8 cellular contexts compared by ENCODE assay signal in the genomic region with DNA sequence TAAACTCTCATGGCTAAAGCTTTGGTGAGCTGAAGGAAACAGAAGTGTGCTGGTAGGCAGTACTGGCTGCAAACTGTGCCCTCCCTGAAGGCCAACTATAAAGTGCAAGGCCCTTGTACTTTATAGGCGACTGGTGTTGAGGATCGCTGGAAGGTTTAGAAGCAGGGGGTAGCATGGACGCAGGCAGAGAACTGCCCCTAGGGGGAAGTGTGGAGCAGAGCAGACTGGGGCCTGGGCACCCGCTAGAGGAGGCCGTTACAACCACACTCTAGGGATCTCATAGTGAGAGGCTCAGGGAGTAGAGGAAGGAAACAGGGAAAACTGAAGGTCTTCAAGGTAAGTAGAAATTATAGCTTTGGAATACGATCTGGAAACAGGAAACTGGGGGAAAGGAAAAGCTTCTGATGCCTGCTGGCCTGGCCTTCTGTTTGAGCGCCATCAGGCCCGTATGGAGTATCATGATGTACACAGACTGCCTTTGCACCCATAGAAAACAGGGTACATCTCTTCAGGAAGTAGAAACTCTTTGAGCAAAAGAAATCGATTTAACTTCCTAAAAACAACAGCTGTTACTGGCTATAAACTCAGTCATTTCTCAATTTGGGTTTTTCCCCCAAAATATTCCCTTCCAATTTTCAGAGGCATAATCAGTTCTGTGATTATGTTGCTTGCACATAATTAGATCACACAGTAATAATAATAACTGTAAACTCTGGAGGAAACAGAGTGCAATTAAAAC. TPM values are rescaled to one million over a fixed set of nuclear protein-coding genes. Genes with fewer than 3 reads are reported as not detected.
DNase-seq lines count a peak whose midpoint lies in the region; ATAC-seq, FAIRE-seq and TF ChIP-seq lines count a peak whose summit lies in the region.

No MANE protein-coding gene starts in this region.

- H3K9me3 ChIP-seq in IMR-90 (ENCODE audit: control insufficient read depth, insufficient read depth, low read length) (no peaks in the 10 kb centered on the region), duodenal mucosa (ENCODE audit: control insufficient read depth in 1 of 2, low read length in 2 of 2) (no peaks in the 10 kb centered on the region)

- WGBS in IMR-90 (ENCODE audit: extremely low coverage in 2 of 2, insufficient read length in 1 of 2), 2 experiments: 63% methylated on average over 1 of the region's 9 CpGs; no CpG with 5 or more reads in 1 of the 2 experiments

- H3K79me1 ChIP-seq in IMR-90 (ENCODE audit: low read depth in 1 of 2, low read length in 2 of 2): peaks cover 0 to 16% of the 10 kb centered on the region in 2 experiments; a peak in 3 of 4 replicates

- H4K8ac ChIP-seq in IMR-90 (ENCODE audit: low read depth in 2 of 2, low read length in 2 of 2): peak overlapping the region; percentile 40 to 67; a peak in 3 of 4 replicates

- ATAC-seq in GM21381 (IDR thresholded peaks at IDR 0.05; ENCODE audit: unreplicated experiment): peak; percentile 46
- no peak for ATAC-seq in IMR-90 (ENCODE audit: low read depth)
- ATAC-seq in natural killer cell: peak; percentile 45 to 82 (median 57)

- H3K27ac Mint-ChIP-seq in natural killer cell: peak overlapping the region; percentile 95 to 97

- H3K23ac ChIP-seq in IMR-90 (ENCODE audit: low read depth, low read length): no peak overlapping the region

- no peaks in the 10 kb centered on the region for H3K27me3 Mint-ChIP-seq in natural killer cell (ENCODE audit: low read depth in 2 of 2)

- no peak for TF ChIP-seq RAD21 in IMR-90 (IDR thresholded peaks at IDR 0.05; ENCODE audit: low read length)

- H3K4me3 ChIP-seq in IMR-90 (ENCODE audit: insufficient read depth, low read depth, low read length) (no peak overlapping the region), duodenal mucosa (ENCODE audit: low read depth in 1 of 2, low read length in 2 of 2) (peak overlapping the region in 1 of 2 donors; percentile 21)

- H2AK9ac ChIP-seq in IMR-90 (replicated peaks; ENCODE audit: low read depth, low read length, poor library complexity): peak overlapping the region; percentile 33

- H3K18ac ChIP-seq in IMR-90 (ENCODE audit: low read depth, low read length): peak overlapping the region; percentile 44; the same call in 1 of the 2 replicates

- H3K36me3 ChIP-seq in IMR-90 (ENCODE audit: control insufficient read depth, insufficient read depth, low read length): no peaks in the 10 kb centered on the region
- no peaks in the 10 kb centered on the region for H3K36me3 ChIP-seq in duodenal mucosa (ENCODE audit: control insufficient read depth in 1 of 2, insufficient read depth in 2 of 2, low read length in 2 of 2)

- no TSS peak for BruUV-seq in IMR-90 (replicated peaks; lab: Mats Ljungman, UMichigan)

- no peak for TF ChIP-seq POLR2A in IMR-90 (IDR thresholded peaks at IDR 0.05; ENCODE audit: low read depth, low read length)

- H3K14ac ChIP-seq in IMR-90 (replicated peaks; ENCODE audit: low read depth, low read length): peak overlapping the region; percentile 38; the same call in 1 of the 2 replicates

- peak overlapping the region; percentile 53; the same call in 1 of the 3 replicates for H2BK15ac ChIP-seq in IMR-90 (ENCODE audit: low read depth, low read length)

- DNase-seq in EL (peak; percentile 8), IMR-90 (no peak), natural killer cell (peak; percentile 25), HTR-8/SVneo (ENCODE audit: insufficient read length, low spot score) (no peak), RPMI8226 (no peak)
- peak; percentile 52 to 57 for DNase-seq in activated CD4-positive, alpha-beta T cell treated with anti-CD3 and anti-CD28 coated beads for 24 hours (ENCODE audit: low read depth in 2 of 2)

- peak overlapping the region; percentile 82; the same call in 1 of the 2 replicates for H2AK5ac ChIP-seq in IMR-90 (ENCODE audit: low read depth, low read length)

- intact Hi-C loops in IMR-90 (cut with micrococcal nuclease) (no loop called here), natural killer cell (cut with micrococcal nuclease) (loop anchor here (5.0 to 10.0 kb wide), 2 partner anchors 36 to 744 kb away; no protein-coding TSS in a partner anchor)

- H3K9me1 ChIP-seq in IMR-90 (ENCODE audit: insufficient read depth, low read length): peaks cover 15% of the 10 kb centered on the region

- peak overlapping the region; percentile 82 for H4K91ac ChIP-seq in IMR-90 (ENCODE audit: insufficient read depth, low read depth, low read length)

- peak; percentile 26; the same call in 1 of the 2 replicates for TF ChIP-seq CTCF in IMR-90 (conservative IDR thresholded peaks at IDR 0.05; ENCODE audit: low read depth, low read length)
- TF ChIP-seq CTCF in natural killer cell (IDR thresholded peaks at IDR 0.05): peak; percentile 35

- peak overlapping the region; percentile 79 for H2BK5ac ChIP-seq in IMR-90 (ENCODE audit: low read depth, low read length, poor library complexity, severe bottlenecking)

- POLR2A ChIA-PET in IMR-90 (lab: Charles Lee; ENCODE audit: unreplicated experiment): interaction anchor here (0.6 kb wide), 2 partner anchors 12 to 25 kb away, joined by 3 read pairs; no protein-coding TSS in a partner anchor

- H3K4me3 Mint-ChIP-seq in natural killer cell: peak overlapping the region; percentile 79

- dilution Hi-C loops in IMR-90 (cut with HindIII; ENCODE audit: low sequenced_read_pairs, unreplicated experiment): no loop called here

- FAIRE-seq in HTR-8/SVneo (lab: Jason Lieb, UNC): no peak

- H3K27ac ChIP-seq in IMR-90 (ENCODE audit: insufficient read depth, low read length): peak overlapping the region; percentile 56; the same call in 1 of the 2 replicates
- H3K27ac ChIP-seq in duodenal mucosa (ENCODE audit: low read depth, low read length): peak overlapping the region; percentile 63

- H3K9me3 Mint-ChIP-seq in natural killer cell: no peaks in the 10 kb centered on the region

- in situ Hi-C loops in IMR-90 (cut with MboI; ENCODE audit: low sequenced_read_pairs): loop anchor here (10.0 to 25.0 kb wide), 3 partner anchors 704 to 1086 kb away; partner anchors contain the start of genes GEMIN8, OFD1, TCEANC and TRAPPC2

- CTCF ChIA-PET in IMR-90 (lab: Yijun Ruan, JAX): no interaction called here

- H2BK20ac ChIP-seq in IMR-90 (ENCODE audit: low read depth, low read length): peak overlapping the region; percentile 43; the same call in 1 of the 2 replicates

- peak overlapping the region; percentile 60 for H2AFZ ChIP-seq in IMR-90 (replicated peaks; ENCODE audit: low read length, poor library complexity)

- no peak overlapping the region for H3K9ac ChIP-seq in IMR-90 (ENCODE audit: low read depth, low read length)
- peak overlapping the region in 1 of 2 donors; percentile 35 for H3K9ac ChIP-seq in duodenal mucosa (ENCODE audit: low read depth in 1 of 2, low read length in 2 of 2)

- H2BK120ac ChIP-seq in IMR-90 (ENCODE audit: low read depth, low read length): peak overlapping the region; percentile 80

- H3K27me3 ChIP-seq in IMR-90 (ENCODE audit: control insufficient read depth, insufficient read depth, low read length) (no peaks in the 10 kb centered on the region), duodenal mucosa (ENCODE audit: control insufficient read depth in 1 of 2, insufficient read depth in 2 of 2, low read length in 2 of 2) (no peaks in the 10 kb centered on the region)

- no peaks in the 10 kb centered on the region for H4K20me1 ChIP-seq in IMR-90 (ENCODE audit: insufficient read depth, low read length)

- H3K4me2 ChIP-seq in IMR-90 (ENCODE audit: low read depth, low read length): no peak overlapping the region

- H4K5ac ChIP-seq in IMR-90 (ENCODE audit: low read depth, low read length): peak overlapping the region; percentile 65

- H3K4me1 ChIP-seq in IMR-90 (ENCODE audit: control insufficient read depth, insufficient read depth, low read length) (peaks cover 18% of the 10 kb centered on the region), duodenal mucosa (ENCODE audit: control insufficient read depth in 1 of 2, insufficient read depth in 2 of 2, low read length in 2 of 2) (peaks cover 24 to 31% of the 10 kb centered on the region in 2 donors)

- no peaks in the 10 kb centered on the region for H3K36me3 Mint-ChIP-seq in natural killer cell

- H3K4me1 Mint-ChIP-seq in natural killer cell: peaks cover 51 to 66% of the 10 kb centered on the region in 2 donors

- H3K4ac ChIP-seq in IMR-90 (ENCODE audit: low read depth, low read length): peak overlapping the region; percentile 61

- no peak overlapping the region for H3K56ac ChIP-seq in IMR-90 (ENCODE audit: extremely low read depth, insufficient read depth, low read length)

TF ChIP-seq in IMR-90, 13 proteins besides CTCF, POLR2A, EP300 and RAD21:
- TF ChIP-seq CEBPB (IDR thresholded peaks at IDR 0.05; ENCODE audit: low read depth, low read length) (no peak), FOS (IDR thresholded peaks at IDR 0.05; ENCODE audit: low read depth, low read length) (no peak), MAZ (IDR thresholded peaks at IDR 0.05; ENCODE audit: borderline replicate concordance, low read depth, low read length) (no peak), RCOR1 (IDR thresholded peaks at IDR 0.05; ENCODE audit: insufficient replicate concordance, low read length) (no peak)

RNA-seq across cellular contexts. Expression of gene TMSB4X, which starts 23.9 kb away (rescaled TPM):
- total RNA-seq in IMR-90 (2012; rRNA removed): 9,222 and 11,116 TPM in 2 replicates
- polyA plus RNA-seq in IMR-90 (2012; rRNA removed): 4,133 and 4,648 TPM in 2 replicates
- polyA plus RNA-seq in IMR-90 (2012; cell fraction: cytosol; rRNA removed): 4,164 and 9,036 TPM in 2 replicates
- 567 and 1,669 TPM in 2 replicates for polyA plus RNA-seq in IMR-90 (2012; cell fraction: nucleus; rRNA removed; ENCODE audit: low replicate concordance)
- 1,000 to 10,000 TPM; 5,049 to 6,005 (median 5,892) TPM for total RNA-seq in natural killer cell

RNA-seq across cellular contexts. Expression of gene TLR8, which starts 44.6 kb away (rescaled TPM):
- total RNA-seq in IMR-90 (2012; rRNA removed) (not detected in 2 replicates), natural killer cell (1 to 10 TPM in 1 of 3 donors, under 1 TPM in 2; 0.95 to 1.9 (median 0.95) TPM)
- not detected in 2 replicates for polyA plus RNA-seq in IMR-90 (2012; rRNA removed)
- polyA plus RNA-seq in IMR-90 (2012; cell fraction: cytosol; rRNA removed): not detected in 2 replicates
- polyA plus RNA-seq in IMR-90 (2012; cell fraction: nucleus; rRNA removed; ENCODE audit: low replicate concordance): not detected in 2 replicates

Comparison
In these comparisons a context has a peak if more than half of its experiments do, and no peak if none do; other contexts are left out.
1. DNase-seq: peak in EL (single experiment), activated CD4-positive, alpha-beta T cell treated with anti-CD3 and anti-CD28 coated beads for 24 hours (2 of 2) and natural killer cell (single experiment); none in IMR-90 (single experiment), HTR-8/SVneo (single experiment) and RPMI8226 (single experiment).